20 cellular contexts compared by ENCODE assay signal in the genomic region with DNA sequence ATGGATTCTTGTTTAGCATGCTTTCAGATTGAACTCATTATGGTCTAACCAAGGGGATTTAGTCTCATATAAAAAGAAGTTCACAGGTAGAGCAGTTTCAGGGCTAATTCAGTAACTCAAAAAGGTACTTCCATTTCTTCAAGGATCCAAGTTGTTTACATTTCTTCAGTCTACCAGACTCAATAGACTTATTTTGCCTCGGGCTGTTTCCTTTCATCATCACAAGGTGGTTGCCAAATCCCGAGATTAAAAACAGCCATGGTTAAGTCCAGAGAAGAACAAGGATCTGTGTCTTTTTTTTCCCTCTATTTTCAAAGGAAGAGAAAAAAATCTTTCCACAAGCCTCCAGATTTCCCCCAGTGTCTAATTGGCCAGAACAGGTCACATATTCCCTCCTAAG.
DNase-seq lines count a peak whose midpoint lies in the region; FAIRE-seq and TF ChIP-seq lines count a peak whose summit lies in the region.
"Had no signal": no experiment of that assay in that cellular context is flagged by ENCODE, and none has a peak within 500 bp of the region (broad histone marks: within the 10 kb centered on the region; RNA-seq: fewer than 3 reads in every experiment).

No MANE protein-coding gene starts in this region.

- CTCF ChIA-PET in A673 (lab: Charles Lee), result no interaction called here

- no peak overlapping the region for H3K27ac ChIP-seq in A673 (ENCODE audit: low read depth, low read length, poor library complexity, severe bottlenecking)
- H3K27ac ChIP-seq: foreskin keratinocyte, transverse colon had no signal

- POLR2A ChIA-PET in A673 (lab: Charles Lee; ENCODE audit: low non-redundant PET), result no interaction called here

- DNase-seq in NCI-H82 (lab: John Stamatoyannopoulos, UW), result peak; percentile 28
- DNase-seq in NCI-H82 treated with DMSO at 0.1 percent for 48 hours (lab: John Stamatoyannopoulos, UW; ENCODE audit: unreplicated experiment), result no peak
- DNase-seq in NCI-H226, result peak; percentile 53
- DNase-seq in bronchial epithelial cell (ENCODE audit: low read depth), result peak; percentile 74
- DNase-seq in renal cortical epithelial cell (ENCODE audit: low read depth), result peak; percentile 40
- DNase-seq in A673 (ENCODE audit: low spot score), result no peak
- no peak for DNase-seq in putamen (ENCODE audit: low spot score)
- DNase-seq in activated naive CD4-positive, alpha-beta T cell (lab: John Stamatoyannopoulos, UW), result no peak
- DNase-seq: activated CD4-positive, alpha-beta T cell treated with anti-CD3 and anti-CD28 coated beads for 1 hour; activated naive CD4-positive, alpha-beta T cell treated with Interleukin-2 at 50 U/mL for 16 hours; C1 segment of cervical spinal cord; NCI-H187; posterior cingulate gyrus; RPMI8226; stimulated activated CD4-positive, alpha-beta T cell treated with anti-CD3 and anti-CD28 coated beads, Interleukin-2, amount 100 ng/mL, for 24 hours; T1000; transverse colon had no signal

- H3K4me3 ChIP-seq in bronchial epithelial cell (ENCODE audit: low read depth, low read length) (no peak overlapping the region), A673 (ENCODE audit: low read depth, low read length, poor library complexity, severe bottlenecking) (no peak overlapping the region)
- H3K4me3 ChIP-seq: GM12878, transverse colon had no signal

- intact Hi-C loops in A673 (cut with micrococcal nuclease; ENCODE audit: unreplicated experiment), result loop anchor here (10.0 kb wide), 1 partner anchor 382 kb away; no protein-coding TSS in a partner anchor

- peaks cover 4% of the 10 kb centered on the region for H3K4me1 ChIP-seq in A673 (ENCODE audit: insufficient read depth, low read length, poor library complexity, severe bottlenecking)

- no peaks in the 10 kb centered on the region for H3K9me3 ChIP-seq in A673 (ENCODE audit: low read depth, low read length, poor library complexity, severe bottlenecking)
- H3K9me3 ChIP-seq: transverse colon had no signal

- peaks cover 2% of the 10 kb centered on the region for H3K27me3 ChIP-seq in bronchial epithelial cell (ENCODE audit: control insufficient read depth, insufficient read depth, low read length)
- no peaks in the 10 kb centered on the region for H3K27me3 ChIP-seq in A673 (replicated peaks; ENCODE audit: insufficient read depth, low read depth, low read length, poor library complexity)
- H3K27me3 ChIP-seq: foreskin keratinocyte, transverse colon had no signal

- BruUV-seq in A673 (replicated peaks; lab: Mats Ljungman, UMichigan), result no TSS peak

- H3K36me3 ChIP-seq in bronchial epithelial cell (ENCODE audit: control insufficient read depth, insufficient read depth, low read length), result no peaks in the 10 kb centered on the region
- H3K36me3 ChIP-seq in A673 (ENCODE audit: insufficient read depth, low read length, poor library complexity, severe bottlenecking), result no peaks in the 10 kb centered on the region
- H3K36me3 ChIP-seq: transverse colon had no signal

- no peak for FAIRE-seq in bronchial epithelial cell (lab: Jason Lieb, UNC)
- FAIRE-seq: endometrium, GM12878 had no signal

- TF ChIP-seq CTCF in bronchial epithelial cell (IDR thresholded peaks at IDR 0.05; ENCODE audit: insufficient read depth, low read length, severe bottlenecking) (no peak), A673 (conservative IDR thresholded peaks at IDR 0.05; ENCODE audit: low read depth, low read length) (no peak)

Comparison
In these comparisons a context has a peak if more than half of its experiments do, and no peak if none do; other contexts are left out.
1. DNase-seq: peak in NCI-H82 (single experiment), NCI-H226 (single experiment), bronchial epithelial cell (single experiment) and renal cortical epithelial cell (single experiment); none in NCI-H82 treated with DMSO at 0.1 percent for 48 hours (single experiment), A673 (single experiment), putamen (single experiment) and activated naive CD4-positive, alpha-beta T cell (0 of 4).